In genomic region chr3:150303776-150304175, GRCh38 we compare ENCODE assay signal across 11 cellular contexts.
A peak's percentile ranks its signal among the peaks of the same experiment; 100 is the strongest.
DNase-seq lines count a peak whose midpoint lies in the region; ATAC-seq and TF ChIP-seq lines count a peak whose summit lies in the region.
"Had no signal": no experiment of that assay in that cellular context is flagged by ENCODE, and none has a peak within 500 bp of the region (broad histone marks: within the 10 kb centered on the region; RNA-seq: fewer than 3 reads in every experiment).

No MANE protein-coding gene starts in this region.

- no peak overlapping the region for H3K27ac ChIP-seq in right atrium auricular region

- no peaks in the 10 kb centered on the region for H3K9me3 Mint-ChIP-seq in CD14-positive monocyte

- H3K36me3 Mint-ChIP-seq in CD14-positive monocyte = no peaks in the 10 kb centered on the region
- H3K36me3 Mint-ChIP-seq: activated naive CD8-positive, alpha-beta T cell had no signal

- H3K4me3 Mint-ChIP-seq in CD14-positive monocyte = no peak overlapping the region
- H3K4me3 Mint-ChIP-seq: activated naive CD8-positive, alpha-beta T cell had no signal

- no peaks in the 10 kb centered on the region for H3K36me3 ChIP-seq in right atrium auricular region

- no peaks in the 10 kb centered on the region for H3K9me3 ChIP-seq in right atrium auricular region

- ATAC-seq in GM19023 (IDR thresholded peaks at IDR 0.05; ENCODE audit: unreplicated experiment) (peak; percentile 82), GM18873 (IDR thresholded peaks at IDR 0.05; ENCODE audit: low FRiP score, unreplicated experiment) (no peak), omental fat pad (ENCODE audit: low FRiP score) (no peak)

- H3K4me1 ChIP-seq in right atrium auricular region = no peaks in the 10 kb centered on the region

- no peaks in the 10 kb centered on the region for H3K27me3 ChIP-seq in right atrium auricular region

- no peak overlapping the region for H3K27ac Mint-ChIP-seq in CD14-positive monocyte
- H3K27ac Mint-ChIP-seq: activated naive CD8-positive, alpha-beta T cell had no signal

- no peak overlapping the region for H3K4me3 ChIP-seq in foreskin fibroblast (ENCODE audit: low read depth in 1 of 2, low read length in 2 of 2)
- no peak overlapping the region for H3K4me3 ChIP-seq in right atrium auricular region
- H3K4me3 ChIP-seq: lung had no signal

- H3K27me3 Mint-ChIP-seq in CD14-positive monocyte (ENCODE audit: low read depth in 3 of 3) = peaks cover 0 to 2% (median 2%) of the 10 kb centered on the region in 3 donors

- H3K4me1 Mint-ChIP-seq in CD14-positive monocyte = no peaks in the 10 kb centered on the region

- DNase-seq in CD14-positive monocyte (ENCODE audit: low spot score) (no peak), OCI-M1 (lab: John Stamatoyannopoulos, UW) (peak; percentile 60), foreskin fibroblast (no peak), NCI-H1436 (lab: John Stamatoyannopoulos, UW) (no peak), right atrium auricular region (ENCODE audit: low spot score) (no peak), omental fat pad (ENCODE audit: low spot score) (no peak)
- DNase-seq: NCI-H510A had no signal

- intact Hi-C loops in CD14-positive monocyte (cut with micrococcal nuclease) = no loop called here

- TF ChIP-seq CTCF in CD14-positive monocyte (IDR thresholded peaks at IDR 0.05) = peak; percentile 17
- peak; percentile 14 for TF ChIP-seq CTCF in foreskin fibroblast (IDR thresholded peaks at IDR 0.05; ENCODE audit: low read depth, low read length)
- no peak for TF ChIP-seq CTCF in right atrium auricular region (IDR thresholded peaks at IDR 0.05)
- no peak for TF ChIP-seq CTCF in omental fat pad (IDR thresholded peaks at IDR 0.05)

Comparison
In these comparisons a context has a peak if more than half of its experiments do, and no peak if none do; other contexts are left out.
1. CTCF ChIP-seq: peak in CD14-positive monocyte (single experiment) and foreskin fibroblast (single experiment); none in right atrium auricular region (0 of 2) and omental fat pad (0 of 3).